ENCODE assay signal across 9 cellular contexts in genomic region chr16:72921620-72922019, GRCh38.
A peak's percentile ranks its signal among the peaks of the same experiment; 100 is the strongest.
DNase-seq lines count a peak whose midpoint lies in the region; ATAC-seq and TF ChIP-seq lines count a peak whose summit lies in the region.
"Had no signal": no experiment of that assay in that cellular context is flagged by ENCODE, and none has a peak within 500 bp of the region (broad histone marks: within the 10 kb centered on the region; RNA-seq: fewer than 3 reads in every experiment).

No MANE protein-coding gene starts in this region.

- ATAC-seq in GM18505 (IDR thresholded peaks at IDR 0.05; ENCODE audit: unreplicated experiment) = no peak
- ATAC-seq: GM12878 had no signal

- DNase-seq in DMS 273 treated with DMSO at 0.1 percent for 48 hours (lab: John Stamatoyannopoulos, UW) (peak; percentile 37), NCI-H446 treated with DMSO at 0.1 percent for 48 hours (lab: John Stamatoyannopoulos, UW) (peak; percentile 77), ecto neural progenitor cell (ENCODE audit: low spot score) (peak; percentile 56), posterior cingulate gyrus (peak; percentile 23 to 91 (median 48)), epidermal melanocyte (ENCODE audit: insufficient read length, low spot score) (no peak), SW 1271 (lab: John Stamatoyannopoulos, UW) (no peak), NCI-H2107 treated with DMSO at 0.1 percent for 48 hours (lab: John Stamatoyannopoulos, UW; ENCODE audit: unreplicated experiment) (no peak)

- no peak for TF ChIP-seq POLR2A in GM18505 (IDR thresholded peaks at IDR 0.05; ENCODE audit: borderline replicate concordance, extremely low read depth, insufficient read depth, insufficient read length)

- intact Hi-C loops in posterior cingulate gyrus (cut with DNase I) = no loop called here

Comparison
In these comparisons a context has a peak if more than half of its experiments do, and no peak if none do; other contexts are left out.
1. DNase-seq: peak in DMS 273 treated with DMSO at 0.1 percent for 48 hours (single experiment), NCI-H446 treated with DMSO at 0.1 percent for 48 hours (single experiment), ecto neural progenitor cell (single experiment) and posterior cingulate gyrus (10 of 10); none in epidermal melanocyte (single experiment), SW 1271 (0 of 2) and NCI-H2107 treated with DMSO at 0.1 percent for 48 hours (single experiment).